Comparison of ENCODE assay signal across 9 cellular contexts in the genomic region with DNA sequence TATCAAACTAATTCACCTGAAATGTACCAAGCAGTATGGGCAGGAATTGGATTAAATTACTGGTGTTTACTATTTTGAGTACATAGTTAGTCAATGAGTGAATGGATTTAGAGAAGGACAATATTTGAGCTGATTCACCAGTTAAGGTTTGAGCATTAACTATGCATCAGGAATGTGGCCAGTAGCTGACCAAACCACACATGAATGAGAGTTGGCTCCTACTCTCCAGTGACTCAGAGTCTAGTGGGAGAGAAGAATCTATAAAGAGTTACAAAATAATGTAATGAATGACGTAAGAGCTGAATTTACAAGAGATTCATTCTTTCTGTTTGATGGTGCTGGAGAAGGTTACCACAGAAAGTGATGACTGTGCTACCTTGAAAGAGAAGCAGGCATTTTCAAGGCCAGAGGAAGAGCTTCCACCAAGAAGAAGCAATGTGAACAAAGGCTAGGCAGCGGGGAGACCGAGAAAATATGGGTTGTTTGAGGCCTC. TPM values are rescaled to one million over a fixed set of nuclear protein-coding genes. Genes with fewer than 3 reads are reported as not detected.
DNase-seq lines count a peak whose midpoint lies in the region; ATAC-seq, FAIRE-seq and TF ChIP-seq lines count a peak whose summit lies in the region.
"Had no signal": no experiment of that assay in that cellular context is flagged by ENCODE, and none has a peak within 500 bp of the region (broad histone marks: within the 10 kb centered on the region; RNA-seq: fewer than 3 reads in every experiment).

No MANE protein-coding gene starts in this region.

- no peak overlapping the region for H3K9ac ChIP-seq in kidney (ENCODE audit: low read length in 2 of 2)

- no peaks in the 10 kb centered on the region for H3K27me3 Mint-ChIP-seq in activated T-helper 17 cell treated with anti-CD3 and anti-CD28 coated beads, Interleukin-2, amount 50 U/mL, for 72 hours

- H3K9me3 Mint-ChIP-seq in activated T-helper 17 cell treated with anti-CD3 and anti-CD28 coated beads, Interleukin-2, amount 50 U/mL, for 72 hours = no peaks in the 10 kb centered on the region
- H3K9me3 Mint-ChIP-seq: immature natural killer cell had no signal

- no peak overlapping the region for H3K4me3 Mint-ChIP-seq in activated T-helper 17 cell treated with anti-CD3 and anti-CD28 coated beads, Interleukin-2, amount 50 U/mL, for 72 hours
- H3K4me3 Mint-ChIP-seq: immature natural killer cell had no signal

- no peak overlapping the region for H3K27ac Mint-ChIP-seq in activated T-helper 17 cell treated with anti-CD3 and anti-CD28 coated beads, Interleukin-2, amount 50 U/mL, for 72 hours
- H3K27ac Mint-ChIP-seq: immature natural killer cell had no signal

- CTCF ChIA-PET in A549 (lab: Yijun Ruan, JAX) = interaction anchor here (1.3 to 1.5 kb wide), 2 partner anchors 18 to 28 kb away, joined by 5 read pairs; a partner anchor contains a TSS

- H3K36me3 ChIP-seq in kidney (ENCODE audit: control insufficient read depth in 1 of 2, insufficient read depth in 2 of 2, low read length in 2 of 2) = no peaks in the 10 kb centered on the region

- no peak for TF ChIP-seq CTCF in A549 (IDR thresholded peaks at IDR 0.05)
- no peak for TF ChIP-seq CTCF in kidney (IDR thresholded peaks at IDR 0.05; ENCODE audit: borderline replicate concordance, extremely low read depth, insufficient read depth)

- 2% methylated on average over 3 of the region's 3 CpGs for WGBS in A549 (ENCODE audit: missing lambda C conversion rate)

- DNase-seq in A549 (ENCODE audit: low read depth in 1 of 2, low spot score in 1 of 2) (peak; percentile 85 to 95), kidney (no peak), HuH-7 (ENCODE audit: low spot score) (no peak), NCI-H1436 treated with DMSO at 0.1 percent for 48 hours (lab: John Stamatoyannopoulos, UW) (no peak), NCI-H446 (lab: John Stamatoyannopoulos, UW) (no peak)
- DNase-seq in central memory CD4-positive, alpha-beta T cell = no peak
- DNase-seq: immature natural killer cell had no signal

- TF ChIP-seq POLR2A in A549 (IDR thresholded peaks at IDR 0.05; ENCODE audit: low read length) = no peak

- POLR2A ChIA-PET in A549 (lab: Yijun Ruan, JAX) = interaction anchor here (1.0 to 1.3 kb wide), 2 partner anchors 15 to 44 kb away, joined by 3 to 6 read pairs; no protein-coding TSS in a partner anchor

- ATAC-seq in A549 = peak; percentile 98 to 100
- peak; percentile 44 for ATAC-seq in HG02981 (IDR thresholded peaks at IDR 0.05; ENCODE audit: unreplicated experiment)
- peak; percentile 98 for ATAC-seq in activated T-helper 17 cell treated with anti-CD3 and anti-CD28 coated beads, Interleukin-2, amount 50 U/mL, for 72 hours (replicated peaks)

- intact Hi-C loops in kidney (cut with DNase I) = no loop called here

- H3K4me1 Mint-ChIP-seq in activated T-helper 17 cell treated with anti-CD3 and anti-CD28 coated beads, Interleukin-2, amount 50 U/mL, for 72 hours = peaks cover 5% of the 10 kb centered on the region

- peak overlapping the region; percentile 86 for H3K4me2 ChIP-seq in A549

- H3K4me3 ChIP-seq in A549 (peak overlapping the region; percentile 7; the same call in 1 of the 3 replicates), kidney (ENCODE audit: low read length in 2 of 2) (no peak overlapping the region)

- H3K36me3 Mint-ChIP-seq in activated T-helper 17 cell treated with anti-CD3 and anti-CD28 coated beads, Interleukin-2, amount 50 U/mL, for 72 hours (ENCODE audit: low read depth) = no peaks in the 10 kb centered on the region

- H3K4me1 ChIP-seq in A549 (peaks cover 63% of the 10 kb centered on the region), kidney (ENCODE audit: control insufficient read depth in 1 of 2, insufficient read depth in 1 of 2, low read depth in 1 of 2, low read length in 2 of 2) (no peaks in the 10 kb centered on the region)

- H3K27ac ChIP-seq in A549 (peak overlapping the region; percentile 86 to 88), kidney (ENCODE audit: low read depth in 2 of 2, low read length in 2 of 2) (peak overlapping the region in 1 of 2 donors; percentile 42)

- TF ChIP-seq RAD21 in A549 (conservative IDR thresholded peaks at IDR 0.05 in 1 of 2, IDR thresholded peaks at IDR 0.05 in 1 of 2) = no peak

- peak; percentile 89 to 95 for TF ChIP-seq EP300 in A549 (IDR thresholded peaks at IDR 0.05)

- no peaks in the 10 kb centered on the region for H3K9me3 ChIP-seq in A549
- H3K9me3 ChIP-seq in kidney (ENCODE audit: control insufficient read depth in 1 of 2, low read length in 2 of 2) = no peaks in the 10 kb centered on the region

- FAIRE-seq in A549 (lab: Jason Lieb, UNC) (peak; percentile 95), kidney (lab: Jason Lieb, UNC) (peak; percentile 92)

TF ChIP-seq in A549, 52 proteins besides CTCF, POLR2A, EP300 and RAD21 (continues in another document):
- no peak for TF ChIP-seq KDM5A (IDR thresholded peaks at IDR 0.05)
- TF ChIP-seq KDM1A (IDR thresholded peaks at IDR 0.05; ENCODE audit: low read depth) = no peak
- TF ChIP-seq HOXA7 (CRISPR knock-in tag; IDR thresholded peaks at IDR 0.05) = no peak
- 0 out of 2 replicates have a peak, but pooled peaks have one; percentile 31 for TF ChIP-seq HOXB13 (CRISPR knock-in tag; IDR thresholded peaks at IDR 0.05; ENCODE audit: low read depth)
- TF ChIP-seq EHF (CRISPR knock-in tag; IDR thresholded peaks at IDR 0.05) = peak; percentile 57; the same call in 1 of the 2 replicates
- no peak for TF ChIP-seq RCOR1 (IDR thresholded peaks at IDR 0.05; ENCODE audit: low read depth, low read length)
- TF ChIP-seq, protein P1, sequence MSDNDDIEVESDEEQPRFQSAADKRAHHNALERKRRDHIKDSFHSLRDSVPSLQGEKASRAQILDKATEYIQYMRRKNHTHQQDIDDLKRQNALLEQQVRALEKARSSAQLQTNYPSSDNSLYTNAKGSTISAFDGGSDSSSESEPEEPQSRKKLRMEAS (IDR thresholded peaks at IDR 0.05) = peak; percentile 66; the same call in 1 of the 2 replicates
- TF ChIP-seq FOSB (CRISPR knock-in tag; IDR thresholded peaks at IDR 0.05) = 0 out of 2 replicates have a peak, but pooled peaks have one; percentile 28
- 0 out of 2 replicates have a peak, but pooled peaks have one; percentile 17 for TF ChIP-seq RFX5 (IDR thresholded peaks at IDR 0.05)
- peak; percentile 99 for TF ChIP-seq JUNB (IDR thresholded peaks at IDR 0.05)
- peak; percentile 71; the same call in 1 of the 2 replicates for TF ChIP-seq HOXB5 (CRISPR knock-in tag; IDR thresholded peaks at IDR 0.05)
- peak; percentile 99 for TF ChIP-seq MAFK (IDR thresholded peaks at IDR 0.05; ENCODE audit: partially characterized antibody)
- TF ChIP-seq, protein P2, sequence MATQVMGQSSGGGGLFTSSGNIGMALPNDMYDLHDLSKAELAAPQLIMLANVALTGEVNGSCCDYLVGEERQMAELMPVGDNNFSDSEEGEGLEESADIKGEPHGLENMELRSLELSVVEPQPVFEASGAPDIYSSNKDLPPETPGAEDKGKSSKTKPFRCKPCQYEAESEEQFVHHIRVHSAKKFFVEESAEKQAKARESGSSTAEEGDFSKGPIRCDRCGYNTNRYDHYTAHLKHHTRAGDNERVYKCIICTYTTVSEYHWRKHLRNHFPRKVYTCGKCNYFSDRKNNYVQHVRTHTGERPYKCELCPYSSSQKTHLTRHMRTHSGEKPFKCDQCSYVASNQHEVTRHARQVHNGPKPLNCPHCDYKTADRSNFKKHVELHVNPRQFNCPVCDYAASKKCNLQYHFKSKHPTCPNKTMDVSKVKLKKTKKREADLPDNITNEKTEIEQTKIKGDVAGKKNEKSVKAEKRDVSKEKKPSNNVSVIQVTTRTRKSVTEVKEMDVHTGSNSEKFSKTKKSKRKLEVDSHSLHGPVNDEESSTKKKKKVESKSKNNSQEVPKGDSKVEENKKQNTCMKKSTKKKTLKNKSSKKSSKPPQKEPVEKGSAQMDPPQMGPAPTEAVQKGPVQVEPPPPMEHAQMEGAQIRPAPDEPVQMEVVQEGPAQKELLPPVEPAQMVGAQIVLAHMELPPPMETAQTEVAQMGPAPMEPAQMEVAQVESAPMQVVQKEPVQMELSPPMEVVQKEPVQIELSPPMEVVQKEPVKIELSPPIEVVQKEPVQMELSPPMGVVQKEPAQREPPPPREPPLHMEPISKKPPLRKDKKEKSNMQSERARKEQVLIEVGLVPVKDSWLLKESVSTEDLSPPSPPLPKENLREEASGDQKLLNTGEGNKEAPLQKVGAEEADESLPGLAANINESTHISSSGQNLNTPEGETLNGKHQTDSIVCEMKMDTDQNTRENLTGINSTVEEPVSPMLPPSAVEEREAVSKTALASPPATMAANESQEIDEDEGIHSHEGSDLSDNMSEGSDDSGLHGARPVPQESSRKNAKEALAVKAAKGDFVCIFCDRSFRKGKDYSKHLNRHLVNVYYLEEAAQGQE (IDR thresholded peaks at IDR 0.05) = peak; percentile 48; the same call in 1 of the 2 replicates

RNA-seq across cellular contexts. Expression of a gene that starts 6.6 kb away (rescaled TPM):
- polyA plus RNA-seq in A549 (2011; rRNA removed) = 87.1 and 95.5 TPM in 2 replicates
- polyA plus RNA-seq in A549 (2012; cell fraction: cytosol; rRNA removed) = 35.4 and 37.2 TPM in 2 replicates
- polyA plus RNA-seq in A549 (2012; cell fraction: nucleus; rRNA removed) = 10.9 and 18.7 TPM in 2 replicates
- polyA plus RNA-seq in A549 (2017; fragmentation: RNase III; extraction: RNeasy Plus Mini Kit Qiagen cat#74134 plus additional on column Dnase treatment) = 114 to 122 TPM (median 119 TPM) in 3 replicates
- polyA minus RNA-seq in A549 (2011; rRNA and poly(A)+ RNA removed) = 22.6 and 26.6 TPM in 2 replicates
- not detected for total RNA-seq in activated T-helper 17 cell treated with anti-CD3 and anti-CD28 coated beads, Interleukin-2, amount 50 U/mL, for 72 hours
- 25.2 TPM for total RNA-seq in kidney
- polyA plus RNA-seq in kidney (ENCODE audit: insufficient read depth, low read depth, low replicate concordance) = 37.4 TPM

RNA-seq across cellular contexts. Expression of a gene that starts 9.9 kb away (rescaled TPM):
- polyA plus RNA-seq in A549 (2011; rRNA removed) = not detected in 2 replicates
- not detected in 2 replicates for polyA plus RNA-seq in A549 (2012; cell fraction: cytosol; rRNA removed)
- not detected in 2 replicates for polyA plus RNA-seq in A549 (2012; cell fraction: nucleus; rRNA removed)
- not detected in 3 replicates for polyA plus RNA-seq in A549 (2017; fragmentation: RNase III; extraction: RNeasy Plus Mini Kit Qiagen cat#74134 plus additional on column Dnase treatment)
- not detected in 2 replicates for polyA minus RNA-seq in A549 (2011; rRNA and poly(A)+ RNA removed)
- under 1 TPM; 0.24 to 0.99 TPM for total RNA-seq in activated T-helper 17 cell treated with anti-CD3 and anti-CD28 coated beads, Interleukin-2, amount 50 U/mL, for 72 hours
- not detected for total RNA-seq in kidney
- polyA plus RNA-seq in kidney (ENCODE audit: insufficient read depth, low read depth, low replicate concordance) = not detected

RNA-seq across cellular contexts. Expression of a gene that starts 18.0 kb away (rescaled TPM):
- polyA plus RNA-seq in A549 (2011; rRNA removed) (1.9 and 2.1 TPM in 2 replicates), A549 (2017; fragmentation: RNase III; extraction: RNeasy Plus Mini Kit Qiagen cat#74134 plus additional on column Dnase treatment) (0.79 to 1.8 TPM (median 1.3 TPM) in 3 replicates), kidney (ENCODE audit: insufficient read depth, low read depth, low replicate concordance) (6.9 TPM)
- 0.25 and 0.28 TPM in 2 replicates for polyA plus RNA-seq in A549 (2012; cell fraction: cytosol; rRNA removed)
- 0.47 and 0.49 TPM in 2 replicates for polyA plus RNA-seq in A549 (2012; cell fraction: nucleus; rRNA removed)
- polyA minus RNA-seq in A549 (2011; rRNA and poly(A)+ RNA removed) = 0.58 and 0.63 TPM in 2 replicates
- total RNA-seq in activated T-helper 17 cell treated with anti-CD3 and anti-CD28 coated beads, Interleukin-2, amount 50 U/mL, for 72 hours = 1 to 10 TPM; 2.4 to 5.0 TPM
- total RNA-seq in kidney = 9.6 TPM

Comparison
In these comparisons a context has a peak if more than half of its experiments do, and no peak if none do; other contexts are left out.
1. ATAC-seq: peak in every context shown above with its lines; median percentile 99 in A549; 98 in activated T-helper 17 cell treated with anti-CD3 and anti-CD28 coated beads, Interleukin-2, amount 50 U/mL, for 72 hours; 44 in HG02981.
2. DNase-seq: peak in A549 (2 of 2); none in kidney (single experiment), HuH-7 (single experiment), NCI-H1436 treated with DMSO at 0.1 percent for 48 hours (single experiment), central memory CD4-positive, alpha-beta T cell (single experiment) and NCI-H446 (0 of 2).
3. RNA of a gene that starts 6.6 kb away (total RNA-seq): 25.2 TPM in kidney (single experiment); not detected in activated T-helper 17 cell treated with anti-CD3 and anti-CD28 coated beads, Interleukin-2, amount 50 U/mL, for 72 hours; every median in the first group is over 10 times any median in the second.